ENCODE assay signal across 18 cellular contexts in the genomic region with DNA sequence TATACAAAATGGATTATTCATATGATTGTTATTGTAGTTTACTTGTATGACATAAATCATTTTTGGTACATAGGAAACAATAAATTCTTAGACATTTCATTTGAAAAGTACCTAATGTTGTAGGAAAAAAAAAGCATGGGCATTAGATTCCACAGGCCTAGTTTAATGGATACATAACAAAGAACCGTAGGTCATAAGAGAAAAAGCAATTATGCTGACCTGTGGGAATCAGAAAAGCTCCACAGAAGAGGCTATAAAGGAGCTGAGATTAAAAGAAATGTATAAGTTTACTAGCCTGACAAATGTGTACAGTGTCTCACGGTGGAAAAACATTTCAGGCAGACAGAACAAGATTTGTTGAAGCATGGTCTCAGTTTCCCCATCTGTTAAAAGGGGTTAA. TPM values are rescaled to one million over a fixed set of nuclear protein-coding genes. Genes with fewer than 3 reads are reported as not detected.
DNase-seq lines count a peak whose midpoint lies in the region; ATAC-seq, FAIRE-seq and TF ChIP-seq lines count a peak whose summit lies in the region.
"Had no signal": no experiment of that assay in that cellular context is flagged by ENCODE, and none has a peak within 500 bp of the region (broad histone marks: within the 10 kb centered on the region; RNA-seq: fewer than 3 reads in every experiment).

No MANE protein-coding gene starts in this region.

- H3K36me3 Mint-ChIP-seq in osteocyte (ENCODE audit: unreplicated experiment) = no peaks in the 10 kb centered on the region
- H3K36me3 Mint-ChIP-seq in stimulated activated naive B cell treated with anti-CD40 and anti-IgM and Interleukin-4, amounts not matched to agents 10 μg/mL and 1 μg/mL and 100 μg/mL, for 72 hours = no peaks in the 10 kb centered on the region
- H3K36me3 Mint-ChIP-seq: CD8-positive, alpha-beta T cell had no signal

- H3K4me2 ChIP-seq in Loucy (ENCODE audit: low read depth, low read length, poor library complexity, severe bottlenecking) = peak overlapping the region; percentile 91
- H3K4me2 ChIP-seq in K562 (ENCODE audit: insufficient read depth, low read length) = no peak overlapping the region

- POLR2A ChIA-PET in K562 (lab: Yijun Ruan, JAX) = no interaction called here

- WGBS in K562 (ENCODE audit: insufficient coverage, low coverage, missing lambda C conversion rate) = 79% methylated on average over 2 of the region's 2 CpGs

- H3K4me1 ChIP-seq in Loucy (ENCODE audit: insufficient read depth, low read length, poor library complexity, severe bottlenecking) = peaks cover 39% of the 10 kb centered on the region
- H3K4me1 ChIP-seq in K562 (replicated peaks in 1 of 2; ENCODE audit: control insufficient read depth in 2 of 2, insufficient read depth in 2 of 2, low read length in 2 of 2) = peaks cover 3 to 7% of the 10 kb centered on the region in 2 experiments; a peak in 1 of 5 replicates
- peaks cover 10 to 19% of the 10 kb centered on the region in 2 donors for H3K4me1 ChIP-seq in gastrocnemius medialis

- in situ Hi-C loops in K562 (cut with MboI) = loop anchor here (25.0 kb wide), 1 partner anchor 1644 kb away; no protein-coding TSS in a partner anchor
- in situ Hi-C loops in gastrocnemius medialis (cut with MboI; ENCODE audit: low sequenced_read_pairs in 4 of 4) = no loop called here

- no peaks in the 10 kb centered on the region for H3K9me2 ChIP-seq in Loucy (replicated peaks; ENCODE audit: low read depth, low read length)

- H3K79me2 ChIP-seq in Loucy (ENCODE audit: insufficient read depth, low read length) (peaks cover 69% of the 10 kb centered on the region), K562 (ENCODE audit: control insufficient read depth, insufficient read depth, low read length) (peaks cover 60% of the 10 kb centered on the region)

- no peaks in the 10 kb centered on the region for H3K9me3 Mint-ChIP-seq in osteocyte (ENCODE audit: unreplicated experiment)
- H3K9me3 Mint-ChIP-seq in stimulated activated naive B cell treated with anti-CD40 and anti-IgM and Interleukin-4, amounts not matched to agents 10 μg/mL and 1 μg/mL and 100 μg/mL, for 72 hours = peaks cover 0 to 3% of the 10 kb centered on the region in 2 donors

- no peaks in the 10 kb centered on the region for H3K9me1 ChIP-seq in K562 (ENCODE audit: control insufficient read depth, insufficient read depth, low read length)

- TF ChIP-seq RAD21 in K562 (CRISPR knock-in tag; conservative IDR thresholded peaks at IDR 0.05 in 1 of 2, IDR thresholded peaks at IDR 0.05 in 1 of 2) = no peak

- peaks cover 6% of the 10 kb centered on the region for H4K20me1 ChIP-seq in Loucy (ENCODE audit: insufficient read depth, low read length, poor library complexity, severe bottlenecking)
- no peaks in the 10 kb centered on the region for H4K20me1 ChIP-seq in K562 (replicated peaks; ENCODE audit: control insufficient read depth, insufficient read depth, low read length)
- H4K20me1 ChIP-seq: BLaER1 treated with 17β-estradiol and CSF1 and Interleukin-3, amounts not matched to agents 10 nM and 100 nM had no signal

- DNase-seq in H54 (ENCODE audit: insufficient read length, low spot score) (no peak), K562 (ENCODE audit: extremely low read depth in 1 of 4, low spot score in 3 of 4) (no peak), osteocyte (ENCODE audit: extremely low spot score, unreplicated experiment) (no peak), gastrocnemius medialis (no peak)
- no peak for DNase-seq in stimulated activated naive B cell treated with anti-CD40 and anti-IgM and Interleukin-4, amounts not matched to agents 10 μg/mL and 1 μg/mL and 100 μg/mL, for 72 hours
- DNase-seq: CD8-positive, alpha-beta T cell; KBM-7; NCI-H1417 treated with DMSO at 0.1 percent for 48 hours; NCI-H187 treated with DMSO at 0.1 percent for 48 hours; NCI-H2227 treated with DMSO at 0.1 percent for 48 hours; NCI-H524; NCI-H82; SJCRH30 had no signal

- CTCF ChIA-PET in K562 (lab: Yijun Ruan, JAX; ENCODE audit: low intra/inter-chr PET ratio) = no interaction called here

- H3K4me1 Mint-ChIP-seq in osteocyte (ENCODE audit: unreplicated experiment) = peaks cover 39% of the 10 kb centered on the region
- H3K4me1 Mint-ChIP-seq in stimulated activated naive B cell treated with anti-CD40 and anti-IgM and Interleukin-4, amounts not matched to agents 10 μg/mL and 1 μg/mL and 100 μg/mL, for 72 hours = peaks cover 6 to 17% of the 10 kb centered on the region in 2 donors

- H3K27me3 Mint-ChIP-seq in osteocyte (ENCODE audit: unreplicated experiment) = no peaks in the 10 kb centered on the region
- H3K27me3 Mint-ChIP-seq in stimulated activated naive B cell treated with anti-CD40 and anti-IgM and Interleukin-4, amounts not matched to agents 10 μg/mL and 1 μg/mL and 100 μg/mL, for 72 hours = peaks cover 0 to 18% of the 10 kb centered on the region in 2 donors

- H3K4me3 Mint-ChIP-seq in osteocyte (ENCODE audit: unreplicated experiment) = no peak overlapping the region
- no peak overlapping the region for H3K4me3 Mint-ChIP-seq in stimulated activated naive B cell treated with anti-CD40 and anti-IgM and Interleukin-4, amounts not matched to agents 10 μg/mL and 1 μg/mL and 100 μg/mL, for 72 hours
- H3K4me3 Mint-ChIP-seq: CD8-positive, alpha-beta T cell had no signal

- H3K27me3 ChIP-seq in Loucy (ENCODE audit: insufficient read depth, low read length, poor library complexity, severe bottlenecking) (no peaks in the 10 kb centered on the region), K562 (ENCODE audit: control insufficient read depth in 2 of 2, insufficient read depth in 2 of 2, low read length in 2 of 2) (no peaks in the 10 kb centered on the region), gastrocnemius medialis (no peaks in the 10 kb centered on the region)
- H3K27me3 ChIP-seq: BLaER1 treated with 17β-estradiol and CSF1 and Interleukin-3, amounts not matched to agents 10 nM and 100 nM; SJCRH30 had no signal

- H3K9me3 ChIP-seq in Loucy (ENCODE audit: insufficient read depth, low read depth, low read length) (no peaks in the 10 kb centered on the region), K562 (replicated peaks; ENCODE audit: control insufficient read depth, insufficient read depth, low read depth, low read length) (no peaks in the 10 kb centered on the region), gastrocnemius medialis (no peaks in the 10 kb centered on the region)
- H3K9me3 ChIP-seq: HAP-1, SJCRH30 had no signal

- H3K27ac Mint-ChIP-seq in osteocyte (ENCODE audit: unreplicated experiment) = peak overlapping the region; percentile 29
- H3K27ac Mint-ChIP-seq in stimulated activated naive B cell treated with anti-CD40 and anti-IgM and Interleukin-4, amounts not matched to agents 10 μg/mL and 1 μg/mL and 100 μg/mL, for 72 hours = no peak overlapping the region
- H3K27ac Mint-ChIP-seq: CD8-positive, alpha-beta T cell had no signal

- H3F3A ChIP-seq in Loucy (ENCODE audit: low read depth) = no peaks in the 10 kb centered on the region

- peak overlapping the region; percentile 50 for H3K9ac ChIP-seq in Loucy (ENCODE audit: low read depth, low read length, poor library complexity, severe bottlenecking)
- no peak overlapping the region for H3K9ac ChIP-seq in K562 (ENCODE audit: insufficient read depth in 1 of 2, low read depth in 2 of 2, low read length in 2 of 2)
- H3K9ac ChIP-seq: BLaER1 treated with 17β-estradiol and CSF1 and Interleukin-3, amounts not matched to agents 10 nM and 100 nM had no signal

- TF ChIP-seq EP300 in K562 (IDR thresholded peaks at IDR 0.05; ENCODE audit: low read length) = no peak

- no peak for TF ChIP-seq CTCF in Loucy (conservative IDR thresholded peaks at IDR 0.05; ENCODE audit: low read length)
- TF ChIP-seq CTCF in K562 (IDR thresholded peaks at IDR 0.05 in 2 of 3, conservative IDR thresholded peaks at IDR 0.05 in 1 of 3; ENCODE audit: insufficient read depth in 2 of 3, low read depth in 1 of 3, low read length in 3 of 3) = no peak
- TF ChIP-seq CTCF in osteocyte (IDR thresholded peaks at IDR 0.05) = no peak
- no peak for TF ChIP-seq CTCF in gastrocnemius medialis (IDR thresholded peaks at IDR 0.05 in 4 of 5, conservative IDR thresholded peaks at IDR 0.05 in 1 of 5)

- BruUV-seq in K562 (replicated peaks; lab: Mats Ljungman, UMichigan) = no TSS peak

- H3K4me3 ChIP-seq in Loucy (ENCODE audit: low read length, poor library complexity, severe bottlenecking) = peak overlapping the region; percentile 88
- H3K4me3 ChIP-seq in K562 = no peak overlapping the region
- no peak overlapping the region for H3K4me3 ChIP-seq in gastrocnemius medialis
- H3K4me3 ChIP-seq: BLaER1 treated with 17β-estradiol and CSF1 and Interleukin-3, amounts not matched to agents 10 nM and 100 nM; HAP-1; SJCRH30 had no signal

- ATAC-seq in K562 = no peak
- ATAC-seq in HG02840 (IDR thresholded peaks at IDR 0.05; ENCODE audit: low FRiP score, unreplicated experiment) = no peak
- ATAC-seq in gastrocnemius medialis = no peak
- no peak for ATAC-seq in stimulated activated naive B cell treated with anti-CD40 and anti-IgM and Interleukin-4, amounts not matched to agents 10 μg/mL and 1 μg/mL and 100 μg/mL, for 72 hours (replicated peaks)
- ATAC-seq: CD8-positive, alpha-beta T cell had no signal

- peak; percentile 23 for FAIRE-seq in H54 (lab: Jason Lieb, UNC)
- no peak for FAIRE-seq in K562 (lab: Jason Lieb, UNC)

- H2AFZ ChIP-seq in Loucy (ENCODE audit: low read length) = no peak overlapping the region
- no peak overlapping the region for H2AFZ ChIP-seq in K562 (ENCODE audit: low read depth, low read length)

- TF ChIP-seq POLR2A in H54 (IDR thresholded peaks at IDR 0.05; ENCODE audit: low read depth, low read length) = no peak
- TF ChIP-seq POLR2A in K562 (conservative IDR thresholded peaks at IDR 0.05) = no peak
- no peak for TF ChIP-seq POLR2A in gastrocnemius medialis (IDR thresholded peaks at IDR 0.05)

- H3K36me3 ChIP-seq in Loucy (ENCODE audit: insufficient read depth, low read length) (peaks cover 10% of the 10 kb centered on the region; the same call in 1 of the 2 replicates), K562 (ENCODE audit: control insufficient read depth, insufficient read depth, low read length) (peaks cover 47% of the 10 kb centered on the region), gastrocnemius medialis (no peaks in the 10 kb centered on the region)

- H3K27ac ChIP-seq in K562 (ENCODE audit: extremely low read depth, low read depth, low read length) (no peak overlapping the region), gastrocnemius medialis (no peak overlapping the region)
- H3K27ac ChIP-seq: BLaER1 treated with 17β-estradiol and CSF1 and Interleukin-3, amounts not matched to agents 10 nM and 100 nM; SJCRH30 had no signal

- intact Hi-C loops in K562 (cut with micrococcal nuclease) (no loop called here), gastrocnemius medialis (cut with DNase I; ENCODE audit: low total_unique reads) (no loop called here)

RNA-seq across cellular contexts. Expression of a gene that starts 3.7 kb away (rescaled TPM):
- total RNA-seq in K562 (2011; cell fraction: chromatin; rRNA removed; ENCODE audit: low replicate concordance) = 6.6 and 54.0 TPM in 2 replicates
- 3.8 and 6.1 TPM in 2 replicates for total RNA-seq in K562 (2011; cell fraction: nucleolus; rRNA removed)
- 10.5 and 16.3 TPM in 2 replicates for total RNA-seq in K562 (2011; cell fraction: nucleoplasm; rRNA removed)
- total RNA-seq in K562 (2014; rRNA removed) = 13.3 and 17.8 TPM in 2 replicates
- total RNA-seq in K562 (2014; rRNA removed; fragmentation: Illumina TruSeq; extraction: Trizol) = 28.3 and 35.2 TPM in 2 replicates
- total RNA-seq in K562 (2015; rRNA removed; fragmentation: Illumina TruSeq; extraction: Trizol) = 19.3 and 22.8 TPM in 2 replicates
- total RNA-seq in K562 (2021) = 24.0 and 25.2 TPM in 2 replicates
- 15.2 and 16.6 TPM in 2 replicates for polyA plus RNA-seq in K562 (2011; rRNA removed)
- 1.9 and 5.7 TPM in 2 replicates for polyA plus RNA-seq in K562 (2011; cell fraction: cytosol; rRNA removed)
- 11.2 and 18.3 TPM in 2 replicates for polyA plus RNA-seq in K562 (2011; cell fraction: nucleus; rRNA removed)
- 11.6 and 14.9 TPM in 2 replicates for polyA plus RNA-seq in K562 (2012)
- 20.4 and 25.7 TPM in 2 replicates for polyA plus RNA-seq in K562 (2014; fragmentation: Illumina TruSeq; extraction: Trizol)
- 10 to 100 TPM in 1 of 2 experiments, 1 to 10 TPM in 1; 9.9 to 14.3 TPM for polyA plus RNA-seq in K562 (2014; fragmentation: Nextera tagmentation; extraction: Ambion mirVana)
- 9.4 and 12.1 TPM in 2 replicates for polyA plus RNA-seq in K562 (2014; rRNA removed)
- polyA minus RNA-seq in K562 (2011; rRNA and poly(A)+ RNA removed) = 27.3 and 31.7 TPM in 2 replicates
- polyA minus RNA-seq in K562 (2011; cell fraction: cytosol; rRNA and poly(A)+ RNA removed) = 17.5 and 17.8 TPM in 2 replicates
- 14.1 and 29.9 TPM in 2 replicates for polyA minus RNA-seq in K562 (2011; cell fraction: nucleus; rRNA and poly(A)+ RNA removed)
- total RNA-seq in osteocyte = 4.9 and 6.5 TPM in 2 replicates
- total RNA-seq in gastrocnemius medialis = under 1 TPM in 1 of 4 donors, not detected in 3; 0.11 TPM
- total RNA-seq: CD8-positive, alpha-beta T cell had no signal

RNA-seq across cellular contexts. Expression of a gene that starts 43.4 kb away (rescaled TPM):
- not detected in 2 replicates for total RNA-seq in K562 (2011; cell fraction: chromatin; rRNA removed; ENCODE audit: low replicate concordance)
- not detected in 2 replicates for total RNA-seq in K562 (2011; cell fraction: nucleolus; rRNA removed)
- not detected in 2 replicates for total RNA-seq in K562 (2011; cell fraction: nucleoplasm; rRNA removed)
- total RNA-seq in K562 (2014; rRNA removed) = not detected in 2 replicates
- total RNA-seq in K562 (2014; rRNA removed; fragmentation: Illumina TruSeq; extraction: Trizol) = not detected in 2 replicates
- total RNA-seq in K562 (2015; rRNA removed; fragmentation: Illumina TruSeq; extraction: Trizol) = not detected in 2 replicates
- not detected in 2 replicates for total RNA-seq in K562 (2021)
- polyA plus RNA-seq in K562 (2011; rRNA removed) = not detected in 2 replicates
- not detected in 2 replicates for polyA plus RNA-seq in K562 (2011; cell fraction: cytosol; rRNA removed)
- polyA plus RNA-seq in K562 (2011; cell fraction: nucleus; rRNA removed) = not detected in 2 replicates
- not detected in 2 replicates for polyA plus RNA-seq in K562 (2012)
- polyA plus RNA-seq in K562 (2014; fragmentation: Illumina TruSeq; extraction: Trizol) = not detected in 2 replicates
- polyA plus RNA-seq in K562 (2014; fragmentation: Nextera tagmentation; extraction: Ambion mirVana) = under 1 TPM in 1 of 2 experiments, not detected in 1; 0.14 TPM
- polyA plus RNA-seq in K562 (2014; rRNA removed) = not detected in 2 replicates
- polyA minus RNA-seq in K562 (2011; rRNA and poly(A)+ RNA removed) = not detected in 2 replicates
- not detected in 2 replicates for polyA minus RNA-seq in K562 (2011; cell fraction: cytosol; rRNA and poly(A)+ RNA removed)
- polyA minus RNA-seq in K562 (2011; cell fraction: nucleus; rRNA and poly(A)+ RNA removed) = not detected in 2 replicates
- total RNA-seq in osteocyte = not detected in 2 replicates
- not detected for total RNA-seq in gastrocnemius medialis
- total RNA-seq: CD8-positive, alpha-beta T cell; M059J had no signal
